Comparison of ENCODE assay signal across 1 cellular context in genomic region chr15:96448923-96449322, GRCh38.
TF ChIP-seq lines count a peak whose summit lies in the region.

No MANE protein-coding gene starts in this region.

TF ChIP-seq in GM23338, 12 proteins besides CTCF, POLR2A, EP300 and RAD21 (continued from another document):
- TF ChIP-seq, protein P1, sequence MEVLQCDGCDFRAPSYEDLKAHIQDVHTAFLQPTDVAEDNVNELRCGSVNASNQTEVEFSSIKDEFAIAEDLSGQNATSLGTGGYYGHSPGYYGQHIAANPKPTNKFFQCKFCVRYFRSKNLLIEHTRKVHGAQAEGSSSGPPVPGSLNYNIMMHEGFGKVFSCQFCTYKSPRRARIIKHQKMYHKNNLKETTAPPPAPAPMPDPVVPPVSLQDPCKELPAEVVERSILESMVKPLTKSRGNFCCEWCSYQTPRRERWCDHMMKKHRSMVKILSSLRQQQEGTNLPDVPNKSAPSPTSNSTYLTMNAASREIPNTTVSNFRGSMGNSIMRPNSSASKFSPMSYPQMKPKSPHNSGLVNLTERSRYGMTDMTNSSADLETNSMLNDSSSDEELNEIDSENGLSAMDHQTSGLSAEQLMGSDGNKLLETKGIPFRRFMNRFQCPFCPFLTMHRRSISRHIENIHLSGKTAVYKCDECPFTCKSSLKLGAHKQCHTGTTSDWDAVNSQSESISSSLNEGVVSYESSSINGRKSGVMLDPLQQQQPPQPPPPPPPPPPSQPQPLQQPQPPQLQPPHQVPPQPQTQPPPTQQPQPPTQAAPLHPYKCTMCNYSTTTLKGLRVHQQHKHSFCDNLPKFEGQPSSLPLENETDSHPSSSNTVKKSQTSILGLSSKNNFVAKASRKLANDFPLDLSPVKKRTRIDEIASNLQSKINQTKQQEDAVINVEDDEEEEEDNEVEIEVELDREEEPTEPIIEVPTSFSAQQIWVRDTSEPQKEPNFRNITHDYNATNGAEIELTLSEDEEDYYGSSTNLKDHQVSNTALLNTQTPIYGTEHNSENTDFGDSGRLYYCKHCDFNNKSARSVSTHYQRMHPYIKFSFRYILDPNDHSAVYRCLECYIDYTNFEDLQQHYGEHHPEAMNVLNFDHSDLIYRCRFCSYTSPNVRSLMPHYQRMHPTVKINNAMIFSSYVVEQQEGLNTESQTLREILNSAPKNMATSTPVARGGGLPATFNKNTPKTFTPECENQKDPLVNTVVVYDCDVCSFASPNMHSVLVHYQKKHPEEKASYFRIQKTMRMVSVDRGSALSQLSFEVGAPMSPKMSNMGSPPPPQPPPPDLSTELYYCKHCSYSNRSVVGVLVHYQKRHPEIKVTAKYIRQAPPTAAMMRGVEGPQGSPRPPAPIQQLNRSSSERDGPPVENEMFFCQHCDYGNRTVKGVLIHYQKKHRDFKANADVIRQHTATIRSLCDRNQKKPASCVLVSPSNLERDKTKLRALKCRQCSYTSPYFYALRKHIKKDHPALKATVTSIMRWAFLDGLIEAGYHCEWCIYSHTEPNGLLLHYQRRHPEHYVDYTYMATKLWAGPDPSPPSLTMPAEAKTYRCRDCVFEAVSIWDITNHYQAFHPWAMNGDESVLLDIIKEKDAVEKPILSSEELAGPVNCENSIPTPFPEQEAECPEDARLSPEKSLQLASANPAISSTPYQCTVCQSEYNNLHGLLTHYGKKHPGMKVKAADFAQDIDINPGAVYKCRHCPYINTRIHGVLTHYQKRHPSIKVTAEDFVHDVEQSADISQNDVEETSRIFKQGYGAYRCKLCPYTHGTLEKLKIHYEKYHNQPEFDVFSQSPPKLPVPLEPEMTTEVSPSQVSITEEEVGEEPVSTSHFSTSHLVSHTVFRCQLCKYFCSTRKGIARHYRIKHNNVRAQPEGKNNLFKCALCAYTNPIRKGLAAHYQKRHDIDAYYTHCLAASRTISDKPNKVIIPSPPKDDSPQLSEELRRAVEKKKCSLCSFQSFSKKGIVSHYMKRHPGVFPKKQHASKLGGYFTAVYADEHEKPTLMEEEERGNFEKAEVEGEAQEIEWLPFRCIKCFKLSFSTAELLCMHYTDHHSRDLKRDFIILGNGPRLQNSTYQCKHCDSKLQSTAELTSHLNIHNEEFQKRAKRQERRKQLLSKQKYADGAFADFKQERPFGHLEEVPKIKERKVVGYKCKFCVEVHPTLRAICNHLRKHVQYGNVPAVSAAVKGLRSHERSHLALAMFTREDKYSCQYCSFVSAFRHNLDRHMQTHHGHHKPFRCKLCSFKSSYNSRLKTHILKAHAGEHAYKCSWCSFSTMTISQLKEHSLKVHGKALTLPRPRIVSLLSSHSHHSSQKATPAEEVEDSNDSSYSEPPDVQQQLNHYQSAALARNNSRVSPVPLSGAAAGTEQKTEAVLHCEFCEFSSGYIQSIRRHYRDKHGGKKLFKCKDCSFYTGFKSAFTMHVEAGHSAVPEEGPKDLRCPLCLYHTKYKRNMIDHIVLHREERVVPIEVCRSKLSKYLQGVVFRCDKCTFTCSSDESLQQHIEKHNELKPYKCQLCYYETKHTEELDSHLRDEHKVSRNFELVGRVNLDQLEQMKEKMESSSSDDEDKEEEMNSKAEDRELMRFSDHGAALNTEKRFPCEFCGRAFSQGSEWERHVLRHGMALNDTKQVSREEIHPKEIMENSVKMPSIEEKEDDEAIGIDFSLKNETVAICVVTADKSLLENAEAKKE (CRISPR knock-in tag; IDR thresholded peaks at IDR 0.05): no peak
- TF ChIP-seq ZNF114 (CRISPR knock-in tag; IDR thresholded peaks at IDR 0.05): no peak
- TF ChIP-seq ZNF331 (CRISPR knock-in tag; IDR thresholded peaks at IDR 0.05; ENCODE audit: low read depth): no peak
- no peak for TF ChIP-seq CREB1 (CRISPR knock-in tag; IDR thresholded peaks at IDR 0.05; ENCODE audit: low read depth)
- no peak for TF ChIP-seq POLR2AphosphoS5 (IDR thresholded peaks at IDR 0.05; ENCODE audit: low read depth)
- no peak for TF ChIP-seq EZH2phosphoT487 (IDR thresholded peaks at IDR 0.05; ENCODE audit: unreplicated experiment)
- no peak for TF ChIP-seq STAT1 (IDR thresholded peaks at IDR 0.05; ENCODE audit: unreplicated experiment)
